11 cellular contexts compared by ENCODE assay signal in genomic region chr3:278300-279064, GRCh38.
DNase-seq lines count a peak whose midpoint lies in the region; ATAC-seq and TF ChIP-seq lines count a peak whose summit lies in the region.
"Had no signal": no experiment of that assay in that cellular context is flagged by ENCODE, and none has a peak within 500 bp of the region (broad histone marks: within the 10 kb centered on the region; RNA-seq: fewer than 3 reads in every experiment).

No MANE protein-coding gene starts in this region.

- H3K27me3 ChIP-seq in SJCRH30 (no peaks in the 10 kb centered on the region), tibial artery (no peaks in the 10 kb centered on the region)
- H3K27me3 ChIP-seq: tibial nerve had no signal

- DNase-seq in SJCRH30 (peak; percentile 22 to 57), HuH-7 (ENCODE audit: low spot score) (no peak), AG08396 (ENCODE audit: low spot score) (no peak), islet precursor cell (no peak), tibial artery (no peak)
- DNase-seq: activated naive CD4-positive, alpha-beta T cell treated with anti-CD3 and anti-CD28 coated beads, Interleukin-2, amount 10 ng/mL, durations not matched to agents 7 days and 5 days; COR-L47 had no signal

- no peaks in the 10 kb centered on the region for H3K4me1 ChIP-seq in SJCRH30
- no peaks in the 10 kb centered on the region for H3K4me1 ChIP-seq in tibial artery

- H3K9me3 ChIP-seq in SJCRH30 (replicated peaks) (no peaks in the 10 kb centered on the region), tibial artery (no peaks in the 10 kb centered on the region)

- intact Hi-C loops in tibial artery (cut with DNase I; ENCODE audit: low total_unique reads), result no loop called here

- no peak for TF ChIP-seq CTCF in tibial artery (IDR thresholded peaks at IDR 0.05)

- H3K27ac ChIP-seq in SJCRH30 (no peak overlapping the region), tibial artery (no peak overlapping the region)

- no peaks in the 10 kb centered on the region for H3K36me3 ChIP-seq in SJCRH30
- H3K36me3 ChIP-seq in tibial artery, result no peaks in the 10 kb centered on the region
- H3K36me3 ChIP-seq: tibial nerve had no signal

- H3K4me3 ChIP-seq in GM08714 (ENCODE audit: low read length) (peak overlapping the region; percentile 62), SJCRH30 (no peak overlapping the region), tibial artery (no peak overlapping the region)
- H3K4me3 ChIP-seq: tibial nerve had no signal

- ATAC-seq in GM19468 (IDR thresholded peaks at IDR 0.05; ENCODE audit: extremely low read depth, unreplicated experiment) (peak; percentile 60), HG03280 (IDR thresholded peaks at IDR 0.05; ENCODE audit: unreplicated experiment) (peak; percentile 66)

Comparison
In these comparisons a context has a peak if more than half of its experiments do, and no peak if none do; other contexts are left out.
1. DNase-seq: peak in SJCRH30 (2 of 2); none in HuH-7 (single experiment), AG08396 (single experiment), islet precursor cell (single experiment) and tibial artery (0 of 2).